ENCODE assay signal across 23 cellular contexts in genomic region chrX:27600686-27601085, GRCh38. TPM values are rescaled to one million over a fixed set of nuclear protein-coding genes. Genes with fewer than 3 reads are reported as not detected.
"Had no signal": no experiment of that assay in that cellular context is flagged by ENCODE, and none has a peak within 500 bp of the region (broad histone marks: within the 10 kb centered on the region; RNA-seq: fewer than 3 reads in every experiment).

No MANE protein-coding gene starts in this region.

- H3K4me1 ChIP-seq: ascending aorta, colonic mucosa, left lung, psoas muscle, sigmoid colon had no signal

- ATAC-seq: activated CD8-positive, alpha-beta T cell treated with anti-CD3 and anti-CD28 coated beads for 36 hours; left lung; natural killer cell; psoas muscle had no signal

- H3K4me1 Mint-ChIP-seq: activated naive CD8-positive, alpha-beta T cell treated with anti-CD3 and anti-CD28 coated beads, Interleukin-2, amount 10 ng/mL, durations not matched to agents 7 days and 5 days; memory B cell; natural killer cell had no signal

- H3K36me3 Mint-ChIP-seq: activated naive CD8-positive, alpha-beta T cell treated with anti-CD3 and anti-CD28 coated beads, Interleukin-2, amount 10 ng/mL, durations not matched to agents 7 days and 5 days; memory B cell; natural killer cell had no signal

- H3K4me3 ChIP-seq: ascending aorta, colonic mucosa, left lung, psoas muscle, sigmoid colon had no signal

- DNase-seq: activated CD4-positive, alpha-beta T cell treated with anti-CD3 and anti-CD28 coated beads for 4 hours; activated CD8-positive, alpha-beta memory T cell treated with anti-CD3 and anti-CD28 coated beads, Interleukin-2, amount 50 U/mL, for 4 hours; activated CD8-positive, alpha-beta T cell treated with anti-CD3 and anti-CD28 coated beads for 36 hours; activated naive CD8-positive, alpha-beta T cell treated with anti-CD3 and anti-CD28 coated beads, Interleukin-2, amount 10 ng/mL, durations not matched to agents 7 days and 5 days; caudate nucleus; colonic mucosa; effector CD8-positive, alpha-beta T cell; erythroblast; head of caudate nucleus; islet precursor cell; left lung; natural killer cell; nucleus accumbens; psoas muscle; sigmoid colon; stimulated activated CD4-positive, alpha-beta T cell treated with anti-CD3 and anti-CD28 coated beads, Interleukin-2, amount 100 ng/mL, for 24 hours; stimulated activated naive CD4-positive, alpha-beta T cell treated with Interleukin-2 at 50 U/mL for 16 hours; trophoblast cell had no signal

- H3K27me3 Mint-ChIP-seq: activated CD8-positive, alpha-beta T cell treated with anti-CD3 and anti-CD28 coated beads for 36 hours; activated naive CD8-positive, alpha-beta T cell treated with anti-CD3 and anti-CD28 coated beads, Interleukin-2, amount 10 ng/mL, durations not matched to agents 7 days and 5 days; memory B cell had no signal

- H3K9me3 ChIP-seq: ascending aorta, colonic mucosa, left lung, psoas muscle, sigmoid colon had no signal

- H3K27me3 ChIP-seq: ascending aorta, colonic mucosa, left lung, sigmoid colon had no signal

- H3K9me3 Mint-ChIP-seq: activated CD8-positive, alpha-beta T cell treated with anti-CD3 and anti-CD28 coated beads for 36 hours; activated naive CD8-positive, alpha-beta T cell treated with anti-CD3 and anti-CD28 coated beads, Interleukin-2, amount 10 ng/mL, durations not matched to agents 7 days and 5 days; memory B cell; T-helper 1 cell treated with Interleukin-12 subunit alpha and Interleukin-12 subunit beta and Interleukin-4 antibody, amounts not matched to agents 30 μg/mL and 1 μg/mL, for 36 hours had no signal

- H3K27ac Mint-ChIP-seq: activated CD8-positive, alpha-beta T cell treated with anti-CD3 and anti-CD28 coated beads for 36 hours; activated naive CD8-positive, alpha-beta T cell treated with anti-CD3 and anti-CD28 coated beads, Interleukin-2, amount 10 ng/mL, durations not matched to agents 7 days and 5 days; memory B cell; natural killer cell; T-helper 1 cell treated with Interleukin-12 subunit alpha and Interleukin-12 subunit beta and Interleukin-4 antibody, amounts not matched to agents 30 μg/mL and 1 μg/mL, for 36 hours had no signal

- H3K27ac ChIP-seq: ascending aorta, colonic mucosa, left lung, psoas muscle, sigmoid colon had no signal

- H3K4me3 Mint-ChIP-seq: activated CD8-positive, alpha-beta T cell treated with anti-CD3 and anti-CD28 coated beads for 36 hours; activated naive CD8-positive, alpha-beta T cell treated with anti-CD3 and anti-CD28 coated beads, Interleukin-2, amount 10 ng/mL, durations not matched to agents 7 days and 5 days; memory B cell; natural killer cell; T-helper 1 cell treated with Interleukin-12 subunit alpha and Interleukin-12 subunit beta and Interleukin-4 antibody, amounts not matched to agents 30 μg/mL and 1 μg/mL, for 36 hours had no signal

- H3K36me3 ChIP-seq: ascending aorta, colonic mucosa, left lung, sigmoid colon had no signal

RNA-seq across cellular contexts. Expression of gene DCAF8L2, which starts 10.5 kb away (rescaled TPM):
- total RNA-seq: activated CD8-positive, alpha-beta T cell treated with anti-CD3 and anti-CD28 coated beads for 36 hours; activated naive CD8-positive, alpha-beta T cell treated with anti-CD3 and anti-CD28 coated beads, Interleukin-2, amount 10 ng/mL, durations not matched to agents 7 days and 5 days; ascending aorta; colonic mucosa; fibroblast of villous mesenchyme; left lung; mucosa of gallbladder; natural killer cell; psoas muscle; sigmoid colon had no signal
- polyA plus RNA-seq: psoas muscle, sigmoid colon had no signal
